In the genomic region with DNA sequence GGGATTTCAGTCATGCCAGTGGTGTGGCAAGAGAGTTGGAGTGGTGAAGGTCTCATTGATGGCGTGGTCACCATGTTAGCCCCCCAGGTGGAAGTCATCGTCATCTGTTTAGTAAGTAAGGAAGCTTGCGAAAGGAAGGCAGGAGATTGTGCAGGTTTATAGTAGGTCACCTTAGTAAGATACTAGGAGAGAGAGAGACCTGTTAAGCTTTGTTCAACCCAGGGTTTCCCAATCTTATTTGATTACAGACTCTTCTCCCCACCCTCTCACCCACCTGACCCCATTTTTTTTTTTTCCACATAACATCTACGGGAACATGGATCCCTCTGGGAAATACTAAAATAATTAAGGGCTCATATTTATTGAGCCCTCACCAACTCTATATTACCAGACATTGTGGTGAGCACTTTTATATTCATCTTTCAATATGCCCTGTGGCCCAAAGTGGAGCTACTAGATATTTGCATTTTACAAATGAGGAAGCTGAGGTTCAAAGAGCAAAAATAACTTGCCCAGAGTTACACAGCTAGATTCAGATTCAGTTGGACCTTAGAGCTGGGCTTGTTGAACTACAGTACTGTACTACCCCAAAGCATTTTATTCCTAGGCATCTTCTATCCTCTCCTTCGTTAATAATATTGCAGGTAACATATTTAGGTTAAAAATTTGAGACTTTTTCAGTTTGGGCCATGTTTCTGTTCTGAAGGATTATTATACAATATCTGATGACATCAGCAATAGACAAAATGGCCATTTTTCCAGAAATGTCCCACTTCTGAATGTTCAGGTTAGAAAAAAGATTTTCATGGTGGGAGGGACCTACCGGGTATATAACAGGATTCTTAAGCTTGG, we compare ENCODE assay signal across 9 cellular contexts. TPM values are rescaled to one million over a fixed set of nuclear protein-coding genes. Genes with fewer than 3 reads are reported as not detected.
DNase-seq lines count a peak whose midpoint lies in the region; ATAC-seq, FAIRE-seq and TF ChIP-seq lines count a peak whose summit lies in the region.
"Had no signal": no experiment of that assay in that cellular context is flagged by ENCODE, and none has a peak within 500 bp of the region (broad histone marks: within the 10 kb centered on the region; RNA-seq: fewer than 3 reads in every experiment).

No MANE protein-coding gene starts in this region.

- H3K9me3 ChIP-seq in OCI-LY7 (ENCODE audit: low read length) (no peaks in the 10 kb centered on the region), tibial artery (no peaks in the 10 kb centered on the region)
- H3K9me3 ChIP-seq in CD4-positive, alpha-beta T cell (ENCODE audit: control insufficient read depth, low read length) = no peaks in the 10 kb centered on the region

- H2AFZ ChIP-seq in OCI-LY7 (ENCODE audit: low read length) = peak overlapping the region; percentile 84

- no peaks in the 10 kb centered on the region for H3K9me2 ChIP-seq in OCI-LY7 (ENCODE audit: insufficient read depth, low read length)

- no peaks in the 10 kb centered on the region for H3K27me3 ChIP-seq in CD4-positive, alpha-beta T cell (ENCODE audit: control insufficient read depth, insufficient read depth, low read length)
- no peaks in the 10 kb centered on the region for H3K27me3 ChIP-seq in tibial artery

- H4K20me1 ChIP-seq in OCI-LY7 (ENCODE audit: insufficient read depth, low read length) = no peaks in the 10 kb centered on the region

- peak overlapping the region; percentile 60 for H3K4me2 ChIP-seq in OCI-LY7 (ENCODE audit: low read length)

- H3K27ac ChIP-seq in OCI-LY7 (ENCODE audit: low read depth, low read length, poor library complexity, severe bottlenecking) (no peak overlapping the region), tibial artery (no peak overlapping the region)
- H3K27ac ChIP-seq in CD4-positive, alpha-beta T cell (ENCODE audit: low read depth, low read length) = no peak overlapping the region

- no peak overlapping the region for H3K27ac Mint-ChIP-seq in CD4-positive, alpha-beta T cell
- H3K27ac Mint-ChIP-seq: CD4-positive, CD25-positive, alpha-beta regulatory T cell had no signal

- H3K36me3 ChIP-seq in OCI-LY7 (ENCODE audit: insufficient read depth, low read length) (no peaks in the 10 kb centered on the region), tibial artery (peaks cover 0 to 14% (median 12%) of the 10 kb centered on the region in 3 donors)

- peak overlapping the region; percentile 9 for H3K4me3 ChIP-seq in OCI-LY7 (ENCODE audit: low read depth, low read length, poor library complexity, severe bottlenecking)
- H3K4me3 ChIP-seq in tibial artery = no peak overlapping the region

- no TSS peak for BruUV-seq in OCI-LY7 (replicated peaks; lab: Mats Ljungman, UMichigan)

- H3K4me1 Mint-ChIP-seq in CD4-positive, alpha-beta T cell (ENCODE audit: low read depth) = no peaks in the 10 kb centered on the region

- intact Hi-C loops in OCI-LY7 (cut with micrococcal nuclease; ENCODE audit: unreplicated experiment) = no loop called here
- intact Hi-C loops in CD4-positive, alpha-beta T cell (cut with DNase I, micrococcal nuclease) = no loop called here
- intact Hi-C loops in tibial artery (cut with DNase I; ENCODE audit: low total_unique reads) = no loop called here

- H3K4me1 ChIP-seq in OCI-LY7 (ENCODE audit: insufficient read depth, low read length, poor library complexity, severe bottlenecking) = peaks cover 12% of the 10 kb centered on the region
- no peaks in the 10 kb centered on the region for H3K4me1 ChIP-seq in tibial artery

- no peak for TF ChIP-seq POLR2A in GM12892 (IDR thresholded peaks at IDR 0.05; ENCODE audit: low read depth, low read length)

- no peaks in the 10 kb centered on the region for H3K27me3 Mint-ChIP-seq in CD4-positive, alpha-beta T cell

- H3K9me3 Mint-ChIP-seq in CD4-positive, alpha-beta T cell = no peaks in the 10 kb centered on the region
- H3K9me3 Mint-ChIP-seq: CD4-positive, CD25-positive, alpha-beta regulatory T cell had no signal

- H3K4me3 Mint-ChIP-seq in CD4-positive, alpha-beta T cell = no peak overlapping the region
- H3K4me3 Mint-ChIP-seq: CD4-positive, CD25-positive, alpha-beta regulatory T cell had no signal

- DNase-seq in GM12892 (ENCODE audit: insufficient read length) = no peak
- DNase-seq in OCI-LY7 (ENCODE audit: low spot score) = peak; percentile 27
- no peak for DNase-seq in kidney tubule cell (ENCODE audit: low spot score)
- no peak for DNase-seq in CD4-positive, alpha-beta T cell
- no peak for DNase-seq in tibial artery
- no peak for DNase-seq in HuH-7.5 (ENCODE audit: low spot score)
- DNase-seq: CD4-positive, CD25-positive, alpha-beta regulatory T cell had no signal

- CTCF ChIA-PET in OCI-LY7 (lab: Charles Lee; ENCODE audit: unreplicated experiment) = interaction anchor here (0.9 kb wide), 1 partner anchor 22 kb away, joined by 3 read pairs; no protein-coding TSS in a partner anchor
- CTCF ChIA-PET in CD4-positive, alpha-beta T cell (lab: Charles Lee) = interaction anchor here (0.7 to 1.5 kb wide), 3 partner anchors 11 to 84 kb away, joined by 3 to 5 read pairs (median 4); no protein-coding TSS in a partner anchor

- H3K79me2 ChIP-seq in OCI-LY7 (ENCODE audit: insufficient read depth, low read depth, low read length) = no peaks in the 10 kb centered on the region

- peak; percentile 44 for FAIRE-seq in GM12892 (lab: Jason Lieb, UNC)

- POLR2A ChIA-PET in OCI-LY7 (lab: Charles Lee) = interaction anchor here (0.7 to 1.4 kb wide), 3 partner anchors 10 to 16 kb away, joined by 3 to 5 read pairs (median 4); no protein-coding TSS in a partner anchor
- POLR2A ChIA-PET in CD4-positive, alpha-beta T cell (lab: Charles Lee) = no interaction called here

- ATAC-seq in GM21360 (IDR thresholded peaks at IDR 0.05; ENCODE audit: unreplicated experiment) (peak; percentile 96), HG03108 (IDR thresholded peaks at IDR 0.05; ENCODE audit: unreplicated experiment) (peak; percentile 92)
- no peak for ATAC-seq in CD4-positive, alpha-beta T cell (ENCODE audit: poor library complexity)

- TF ChIP-seq CTCF in OCI-LY7 (conservative IDR thresholded peaks at IDR 0.05; ENCODE audit: low read length) (no peak), tibial artery (IDR thresholded peaks at IDR 0.05) (no peak)
- no peak for TF ChIP-seq CTCF in CD4-positive, alpha-beta T cell (IDR thresholded peaks at IDR 0.05)

- H3K36me3 Mint-ChIP-seq in CD4-positive, alpha-beta T cell (ENCODE audit: low read depth) = peaks cover 39% of the 10 kb centered on the region

RNA-seq across cellular contexts. Expression of a gene that starts 13.2 kb away (rescaled TPM):
- 25.5 TPM for polyA plus RNA-seq in GM12892 (2012; ENCODE audit: missing spikeins)
- total RNA-seq in OCI-LY7 (2014; rRNA removed; shearing (Covaris generic)) = not detected in 2 replicates
- total RNA-seq in OCI-LY7 (2022) = not detected in 2 replicates
- total RNA-seq in CD4-positive, alpha-beta T cell = 1 to 10 TPM; 3.9 to 4.6 TPM

RNA-seq across cellular contexts. Expression of a gene that starts 32.5 kb away (rescaled TPM):
- polyA plus RNA-seq in GM12892 (2012; ENCODE audit: missing spikeins) = 12.1 TPM
- 15.5 and 17.0 TPM in 2 replicates for total RNA-seq in OCI-LY7 (2014; rRNA removed; shearing (Covaris generic))
- 33.4 and 33.6 TPM in 2 replicates for total RNA-seq in OCI-LY7 (2022)
- 100 to 1,000 TPM; 167 to 168 TPM for total RNA-seq in CD4-positive, alpha-beta T cell

Comparison
In these comparisons a context has a peak if more than half of its experiments do, and no peak if none do; other contexts are left out.
1. RNA of a gene that starts 13.2 kb away (total RNA-seq): 3.9 to 4.6 TPM in CD4-positive, alpha-beta T cell; not detected in OCI-LY7; every median in the first group is over 4 times any median in the second.
2. RNA of a gene that starts 32.5 kb away (total RNA-seq): 167 to 168 TPM in CD4-positive, alpha-beta T cell; 15.5 to 33.6 TPM in OCI-LY7; every median in the first group is over 4 times any median in the second.